25 cellular contexts compared by ENCODE assay signal in genomic region chr11:69022268-69022667, GRCh38. TPM values are rescaled to one million over a fixed set of nuclear protein-coding genes. Genes with fewer than 3 reads are reported as not detected.
DNase-seq lines count a peak whose midpoint lies in the region; ATAC-seq and TF ChIP-seq lines count a peak whose summit lies in the region.
"Had no signal": no experiment of that assay in that cellular context is flagged by ENCODE, and none has a peak within 500 bp of the region (broad histone marks: within the 10 kb centered on the region; RNA-seq: fewer than 3 reads in every experiment).

No MANE protein-coding gene starts in this region.

- H3K9ac ChIP-seq in smooth muscle cell (ENCODE audit: low read depth) = no peak overlapping the region
- H3K9ac ChIP-seq: BLaER1 treated with 17β-estradiol and CSF1 and Interleukin-3, amounts not matched to agents 10 nM and 100 nM had no signal

- peak overlapping the region; percentile 26 for H3K27ac Mint-ChIP-seq in glutamatergic neuron (ENCODE audit: unreplicated experiment)
- H3K27ac Mint-ChIP-seq: CD8-positive, alpha-beta T cell had no signal

- H3K4me1 ChIP-seq in smooth muscle cell (ENCODE audit: low read depth) = no peaks in the 10 kb centered on the region
- H3K4me1 ChIP-seq: A549, Peyer's patch had no signal

- no peak for DNase-seq in left ventricle myocardium superior
- no peak for DNase-seq in Right ventricle myocardium inferior (ENCODE audit: missing footprints)
- DNase-seq in glutamatergic neuron = no peak
- no peak for DNase-seq in smooth muscle cell (lab: John Stamatoyannopoulos, UW; ENCODE audit: unreplicated experiment)
- DNase-seq in stimulated activated CD4-positive, alpha-beta T cell treated with anti-CD3 and anti-CD28 coated beads, Interleukin-4, amount 100 ng/mL, for 24 hours = no peak
- no peak for DNase-seq in Ammon's horn (ENCODE audit: low spot score)
- no peak for DNase-seq in NCI-H345 (lab: John Stamatoyannopoulos, UW)
- DNase-seq: Calu3; CD8-positive, alpha-beta T cell; DMS79; GOT3; NCI-H1105 treated with DMSO at 0.1 percent for 48 hours; NCI-H1694; NCI-H2081 treated with DMSO at 0.1 percent for 48 hours; NCI-H2227 treated with DMSO at 0.1 percent for 48 hours; NCI-H526 treated with DMSO at 0.1 percent for 48 hours; NK-92 treated with Interleukin-12 subunit alpha and Interleukin-12 subunit beta, amount 100 ng/mL, for 24 hours; Peyer's patch; Right ventricle myocardium superior had no signal

- H3K9me3 ChIP-seq in smooth muscle cell (replicated peaks; ENCODE audit: low read depth) = no peaks in the 10 kb centered on the region
- H3K9me3 ChIP-seq: A549; BLaER1 treated with 17β-estradiol and CSF1 and Interleukin-3, amounts not matched to agents 10 nM and 100 nM; Peyer's patch had no signal

- H3K4me3 Mint-ChIP-seq in glutamatergic neuron (ENCODE audit: unreplicated experiment) = peak overlapping the region; percentile 71
- H3K4me3 Mint-ChIP-seq: CD8-positive, alpha-beta T cell had no signal

- peak overlapping the region; percentile 24 for H2AFZ ChIP-seq in smooth muscle cell (ENCODE audit: low read depth)

- peaks cover 7% of the 10 kb centered on the region for H3K27me3 Mint-ChIP-seq in glutamatergic neuron (ENCODE audit: unreplicated experiment)

- no peaks in the 10 kb centered on the region for H3K36me3 ChIP-seq in smooth muscle cell (ENCODE audit: low read depth)
- H3K36me3 ChIP-seq: BLaER1 treated with 17β-estradiol and CSF1 and Interleukin-3, amounts not matched to agents 10 nM and 100 nM; Peyer's patch had no signal

- ATAC-seq in left ventricle myocardium superior = peak; percentile 39
- ATAC-seq in Right ventricle myocardium inferior = no peak
- no peak for ATAC-seq in HG02678 (IDR thresholded peaks at IDR 0.05; ENCODE audit: unreplicated experiment)
- ATAC-seq: A549; CD8-positive, alpha-beta T cell; HCT116; K562 had no signal

- TF ChIP-seq CTCF in glutamatergic neuron (IDR thresholded peaks at IDR 0.05; ENCODE audit: partially characterized antibody, unreplicated experiment) (no peak), smooth muscle cell (IDR thresholded peaks at IDR 0.05; ENCODE audit: borderline replicate concordance, insufficient read depth, poor library complexity, severe bottlenecking) (no peak)

- 66% methylated on average over 10 of the region's 10 CpGs for WGBS in smooth muscle cell (ENCODE audit: low lambda C conversion rate)

- intact Hi-C loops in left ventricle myocardium superior (cut with micrococcal nuclease) = no loop called here
- intact Hi-C loops in Right ventricle myocardium inferior (cut with DNase I) = no loop called here

- H3K4me3 ChIP-seq in smooth muscle cell = no peak overlapping the region
- H3K4me3 ChIP-seq: A549; BLaER1 treated with 17β-estradiol and CSF1 and Interleukin-3, amounts not matched to agents 10 nM and 100 nM; K562; Peyer's patch; SK-N-MC had no signal

- peaks cover 13% of the 10 kb centered on the region for H3K4me1 Mint-ChIP-seq in glutamatergic neuron (ENCODE audit: low read depth, unreplicated experiment)

- H3F3A ChIP-seq in smooth muscle cell (ENCODE audit: low read depth) = no peaks in the 10 kb centered on the region

- H3K9me3 Mint-ChIP-seq in glutamatergic neuron (ENCODE audit: unreplicated experiment) = peaks cover 1% of the 10 kb centered on the region
- H3K9me3 Mint-ChIP-seq: CD8-positive, alpha-beta T cell had no signal

- no peak overlapping the region for H3K4me2 ChIP-seq in smooth muscle cell
- H3K4me2 ChIP-seq: A549; BLaER1 treated with 17β-estradiol and CSF1 and Interleukin-3, amounts not matched to agents 10 nM and 100 nM had no signal

- H3K36me3 Mint-ChIP-seq in glutamatergic neuron (ENCODE audit: unreplicated experiment) = no peaks in the 10 kb centered on the region
- H3K36me3 Mint-ChIP-seq: CD8-positive, alpha-beta T cell had no signal

- no peaks in the 10 kb centered on the region for H3K79me2 ChIP-seq in smooth muscle cell (ENCODE audit: low read depth)

- H3K27me3 ChIP-seq in smooth muscle cell (ENCODE audit: low read depth) = no peaks in the 10 kb centered on the region
- H3K27me3 ChIP-seq: BLaER1 treated with 17β-estradiol and CSF1 and Interleukin-3, amounts not matched to agents 10 nM and 100 nM; Peyer's patch had no signal

- H3K27ac ChIP-seq in smooth muscle cell (ENCODE audit: low read depth) = no peak overlapping the region
- H3K27ac ChIP-seq: A549; BLaER1 treated with 17β-estradiol and CSF1 and Interleukin-3, amounts not matched to agents 10 nM and 100 nM; Peyer's patch; SK-N-MC had no signal

- no peaks in the 10 kb centered on the region for H4K20me1 ChIP-seq in smooth muscle cell (ENCODE audit: low read depth)
- H4K20me1 ChIP-seq: BLaER1 treated with 17β-estradiol and CSF1 and Interleukin-3, amounts not matched to agents 10 nM and 100 nM had no signal

RNA-seq across cellular contexts. Expression of gene MRGPRF, which starts 9.2 kb away (rescaled TPM):
- total RNA-seq in left ventricle myocardium superior (5.5 TPM), Right ventricle myocardium inferior (7.6 TPM), glutamatergic neuron (ENCODE audit: unreplicated experiment) (1.0 TPM), smooth muscle cell (6.7 and 6.8 TPM in 2 replicates)
- polyA plus RNA-seq in smooth muscle cell = 17.2 and 20.1 TPM in 2 replicates
- total RNA-seq: CD8-positive, alpha-beta T cell; K562 had no signal
- polyA plus RNA-seq: K562 had no signal

RNA-seq across cellular contexts. Expression of gene TPCN2, which starts 26.5 kb away (rescaled TPM):
- total RNA-seq in left ventricle myocardium superior (7.9 TPM), Right ventricle myocardium inferior (9.1 TPM), glutamatergic neuron (ENCODE audit: unreplicated experiment) (17.2 TPM), smooth muscle cell (5.9 and 7.4 TPM in 2 replicates)
- 10.5 and 13.6 TPM in 2 replicates for polyA plus RNA-seq in smooth muscle cell

RNA-seq across cellular contexts. Expression of gene MRGPRD, which starts 41.5 kb away (rescaled TPM):
- total RNA-seq in left ventricle myocardium superior = not detected
- total RNA-seq in Right ventricle myocardium inferior = not detected
- not detected for total RNA-seq in glutamatergic neuron (ENCODE audit: unreplicated experiment)
- not detected in 2 replicates for total RNA-seq in smooth muscle cell
- 0.25 TPM in 1 of 2 replicates, not detected in the other for polyA plus RNA-seq in smooth muscle cell
- total RNA-seq: Calu3; CD8-positive, alpha-beta T cell; K562; Peyer's patch; Right ventricle myocardium superior had no signal
- polyA plus RNA-seq: A549, K562 had no signal
